Comparison of ENCODE assay signal across 10 cellular contexts in the genomic region with DNA sequence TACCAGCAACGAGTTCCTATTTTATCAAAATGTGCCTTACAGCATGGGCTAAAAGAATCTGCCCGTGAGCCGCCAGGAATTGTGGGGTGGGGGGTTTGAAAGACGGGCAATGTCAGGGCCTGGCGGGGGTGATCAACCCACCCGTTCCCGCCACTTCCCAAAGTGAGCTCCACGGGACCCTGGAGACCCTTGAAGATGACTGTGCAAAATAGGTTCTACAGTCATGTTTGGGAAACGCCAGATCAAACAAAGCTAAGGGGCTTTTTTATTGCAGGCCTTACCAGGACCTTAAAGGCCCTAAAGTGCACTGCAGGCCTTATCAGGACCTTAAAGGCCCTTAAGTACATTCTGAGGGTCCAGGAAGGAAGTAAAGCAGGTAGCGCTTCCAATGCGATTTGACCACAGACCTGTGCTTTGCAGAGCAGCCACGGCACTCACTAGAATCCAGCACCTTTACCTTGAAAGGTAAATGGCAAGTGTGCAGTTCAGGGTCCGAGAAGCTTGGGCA.
"Had no signal": no experiment of that assay in that cellular context is flagged by ENCODE, and none has a peak within 500 bp of the region (broad histone marks: within the 10 kb centered on the region; RNA-seq: fewer than 3 reads in every experiment).

No MANE protein-coding gene starts in this region.

- H3K4me3 ChIP-seq: GM23248, HAP-1 had no signal

- H2AFZ ChIP-seq: GM23248 had no signal

- H3K27ac ChIP-seq: GM23248, KMS-11 had no signal

- H3K4me3 Mint-ChIP-seq: HFFc6 had no signal

- H3K27ac Mint-ChIP-seq: HFFc6 had no signal

- DNase-seq: GM23248, GOT3, H7, HFFc6, Karpas-422, KBM-7 had no signal

- H3K4me1 ChIP-seq: HAP-1 had no signal

- FAIRE-seq: HTR-8/SVneo had no signal

- H3K9ac ChIP-seq: GM23248, KMS-11 had no signal

- H3K4me2 ChIP-seq: KMS-11 had no signal

- H3K36me3 ChIP-seq: HAP-1 had no signal

- ATAC-seq: HCT116 had no signal

- H3K9me3 ChIP-seq: HAP-1 had no signal
